ENCODE assay signal across 15 cellular contexts in the genomic region with DNA sequence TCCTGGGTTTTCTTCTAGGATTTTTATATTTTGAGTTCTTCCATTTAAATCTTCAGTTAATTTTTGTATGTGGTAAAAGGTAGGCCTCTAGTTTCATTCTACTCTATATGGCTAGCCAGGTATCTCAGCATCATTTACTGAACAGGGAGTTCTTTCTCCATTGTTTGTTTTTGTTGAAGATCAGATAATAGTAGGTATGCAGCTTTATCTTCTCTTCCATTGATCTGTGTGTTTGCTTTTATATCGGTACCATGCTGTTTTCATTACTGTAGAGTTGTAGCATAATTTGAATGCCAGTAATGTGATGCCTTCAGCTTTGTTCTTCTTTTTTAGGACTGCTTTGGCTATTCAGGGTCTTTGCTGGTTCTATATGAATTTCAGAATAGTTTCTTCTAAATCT.
DNase-seq lines count a peak whose midpoint lies in the region; ATAC-seq and TF ChIP-seq lines count a peak whose summit lies in the region.
"Had no signal": no experiment of that assay in that cellular context is flagged by ENCODE, and none has a peak within 500 bp of the region (broad histone marks: within the 10 kb centered on the region; RNA-seq: fewer than 3 reads in every experiment).

No MANE protein-coding gene starts in this region.

- DNase-seq in NCI-H146 (lab: John Stamatoyannopoulos, UW) (peak; percentile 87), NCI-H69 (lab: John Stamatoyannopoulos, UW) (peak; percentile 47), WTC11 (ENCODE audit: low spot score) (no peak), NCI-H2029 treated with DMSO at 0.1 percent for 48 hours (lab: John Stamatoyannopoulos, UW) (no peak), OCI-M2 (lab: John Stamatoyannopoulos, UW; ENCODE audit: unreplicated experiment) (no peak)
- DNase-seq in activated naive CD8-positive, alpha-beta T cell treated with anti-CD3 and anti-CD28 coated beads for 36 hours: no peak
- DNase-seq: BE2C; CD4-positive, alpha-beta memory T cell; DMS153; DMS79 treated with DMSO at 0.1 percent for 48 hours; EL; HCEC 1CT; HFFc6 had no signal

- H3K4me3 Mint-ChIP-seq in WTC11: no peak overlapping the region
- H3K4me3 Mint-ChIP-seq in activated naive CD8-positive, alpha-beta T cell treated with anti-CD3 and anti-CD28 coated beads for 36 hours: no peak overlapping the region
- H3K4me3 Mint-ChIP-seq: CD4-positive, alpha-beta memory T cell; HFFc6 had no signal

- CTCF ChIA-PET in WTC11 (lab: Charles Lee): no interaction called here

- H3K36me3 Mint-ChIP-seq in WTC11: peaks cover 3% of the 10 kb centered on the region; the same call in 1 of the 2 replicates
- no peaks in the 10 kb centered on the region for H3K36me3 Mint-ChIP-seq in activated naive CD8-positive, alpha-beta T cell treated with anti-CD3 and anti-CD28 coated beads for 36 hours
- H3K36me3 Mint-ChIP-seq: CD4-positive, alpha-beta memory T cell had no signal

- no peak for TF ChIP-seq CTCF in WTC11 (IDR thresholded peaks at IDR 0.05)

- H3K4me1 Mint-ChIP-seq in WTC11: peaks cover 64% of the 10 kb centered on the region
- H3K4me1 Mint-ChIP-seq in activated naive CD8-positive, alpha-beta T cell treated with anti-CD3 and anti-CD28 coated beads for 36 hours: peaks cover 11% of the 10 kb centered on the region

- peak overlapping the region; percentile 61; the same call in 1 of the 2 replicates for H3K27ac Mint-ChIP-seq in WTC11
- no peak overlapping the region for H3K27ac Mint-ChIP-seq in activated naive CD8-positive, alpha-beta T cell treated with anti-CD3 and anti-CD28 coated beads for 36 hours
- H3K27ac Mint-ChIP-seq: CD4-positive, alpha-beta memory T cell; HFFc6 had no signal

- H3K27me3 Mint-ChIP-seq in WTC11 (ENCODE audit: low read depth): no peaks in the 10 kb centered on the region
- H3K27me3 Mint-ChIP-seq in activated naive CD8-positive, alpha-beta T cell treated with anti-CD3 and anti-CD28 coated beads for 36 hours: peaks cover 3% of the 10 kb centered on the region

- ATAC-seq in WTC11 (no peak), GM21576 (IDR thresholded peaks at IDR 0.05; ENCODE audit: unreplicated experiment) (no peak)
- ATAC-seq: A549 had no signal

- POLR2A ChIA-PET in WTC11 (lab: Charles Lee): no interaction called here

- H3K9me3 Mint-ChIP-seq in WTC11: no peaks in the 10 kb centered on the region; the same call in 1 of the 2 replicates
- no peaks in the 10 kb centered on the region for H3K9me3 Mint-ChIP-seq in activated naive CD8-positive, alpha-beta T cell treated with anti-CD3 and anti-CD28 coated beads for 36 hours
- H3K9me3 Mint-ChIP-seq: HFFc6 had no signal

TF ChIP-seq in WTC11, 78 proteins besides CTCF, POLR2A, EP300 and RAD21:
- TF ChIP-seq, protein P1, sequence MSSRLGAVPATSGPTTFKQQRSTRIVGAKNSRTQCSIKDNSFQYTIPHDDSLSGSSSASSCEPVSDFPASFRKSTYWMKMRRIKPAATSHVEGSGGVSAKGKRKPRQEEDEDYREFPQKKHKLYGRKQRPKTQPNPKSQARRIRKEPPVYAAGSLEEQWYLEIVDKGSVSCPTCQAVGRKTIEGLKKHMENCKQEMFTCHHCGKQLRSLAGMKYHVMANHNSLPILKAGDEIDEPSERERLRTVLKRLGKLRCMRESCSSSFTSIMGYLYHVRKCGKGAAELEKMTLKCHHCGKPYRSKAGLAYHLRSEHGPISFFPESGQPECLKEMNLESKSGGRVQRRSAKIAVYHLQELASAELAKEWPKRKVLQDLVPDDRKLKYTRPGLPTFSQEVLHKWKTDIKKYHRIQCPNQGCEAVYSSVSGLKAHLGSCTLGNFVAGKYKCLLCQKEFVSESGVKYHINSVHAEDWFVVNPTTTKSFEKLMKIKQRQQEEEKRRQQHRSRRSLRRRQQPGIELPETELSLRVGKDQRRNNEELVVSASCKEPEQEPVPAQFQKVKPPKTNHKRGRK (CRISPR knock-in tag; IDR thresholded peaks at IDR 0.05; ENCODE audit: borderline replicate concordance): no peak
- no peak for TF ChIP-seq TCF7 (CRISPR knock-in tag; IDR thresholded peaks at IDR 0.05; ENCODE audit: low read depth)
- TF ChIP-seq ZNF219 (CRISPR knock-in tag; IDR thresholded peaks at IDR 0.05; ENCODE audit: borderline replicate concordance): no peak
- TF ChIP-seq, protein P2, sequence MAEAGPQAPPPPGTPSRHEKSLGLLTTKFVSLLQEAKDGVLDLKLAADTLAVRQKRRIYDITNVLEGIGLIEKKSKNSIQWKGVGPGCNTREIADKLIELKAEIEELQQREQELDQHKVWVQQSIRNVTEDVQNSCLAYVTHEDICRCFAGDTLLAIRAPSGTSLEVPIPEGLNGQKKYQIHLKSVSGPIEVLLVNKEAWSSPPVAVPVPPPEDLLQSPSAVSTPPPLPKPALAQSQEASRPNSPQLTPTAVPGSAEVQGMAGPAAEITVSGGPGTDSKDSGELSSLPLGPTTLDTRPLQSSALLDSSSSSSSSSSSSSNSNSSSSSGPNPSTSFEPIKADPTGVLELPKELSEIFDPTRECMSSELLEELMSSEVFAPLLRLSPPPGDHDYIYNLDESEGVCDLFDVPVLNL (CRISPR knock-in tag; IDR thresholded peaks at IDR 0.05; ENCODE audit: borderline replicate concordance, low read depth): no peak
- no peak for TF ChIP-seq JAZF1 (CRISPR knock-in tag; IDR thresholded peaks at IDR 0.05)
- TF ChIP-seq KAT7 (CRISPR knock-in tag; IDR thresholded peaks at IDR 0.05; ENCODE audit: borderline replicate concordance): no peak
- TF ChIP-seq CREB1 (CRISPR knock-in tag; IDR thresholded peaks at IDR 0.05): no peak

Comparison
In these comparisons a context has a peak if more than half of its experiments do, and no peak if none do; other contexts are left out.
1. DNase-seq: peak in NCI-H146 (single experiment) and NCI-H69 (single experiment); none in WTC11 (single experiment), activated naive CD8-positive, alpha-beta T cell treated with anti-CD3 and anti-CD28 coated beads for 36 hours (single experiment), NCI-H2029 treated with DMSO at 0.1 percent for 48 hours (single experiment) and OCI-M2 (single experiment).